Comparison of ENCODE assay signal across 22 cellular contexts in the genomic region with DNA sequence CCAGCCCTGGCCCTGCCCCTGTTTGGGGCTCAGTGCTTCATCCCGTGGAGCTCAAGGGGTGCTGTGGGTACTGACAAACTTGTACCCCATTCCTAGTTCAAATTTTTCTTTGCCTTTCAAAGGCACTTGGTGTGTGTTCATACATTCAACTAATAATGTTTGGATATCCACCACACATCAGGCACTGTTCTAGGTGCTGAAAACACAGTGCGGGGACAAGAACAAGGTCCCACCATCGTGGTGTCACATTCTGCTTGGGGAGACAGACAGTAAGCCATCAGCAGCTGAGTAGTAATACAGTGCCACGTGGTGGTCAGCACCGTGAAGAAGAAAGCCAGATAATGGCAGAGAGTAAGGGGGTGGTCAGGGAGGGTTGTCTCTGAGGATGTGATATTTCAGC. TPM values are rescaled to one million over a fixed set of nuclear protein-coding genes. Genes with fewer than 3 reads are reported as not detected.
"Had no signal": no experiment of that assay in that cellular context is flagged by ENCODE, and none has a peak within 500 bp of the region (broad histone marks: within the 10 kb centered on the region; RNA-seq: fewer than 3 reads in every experiment).

No MANE protein-coding gene starts in this region.

- H3K27me3 ChIP-seq: ascending aorta, upper lobe of right lung had no signal

- H3K9me3 Mint-ChIP-seq: naive B cell had no signal

- H3K27ac Mint-ChIP-seq: WTC11 had no signal

- H3K36me3 ChIP-seq: ascending aorta, breast epithelium, esophagus squamous epithelium, left lung, stomach, thoracic aorta, upper lobe of right lung had no signal

- FAIRE-seq: endothelial cell of umbilical vein, keratinocyte, TTC549 had no signal

- H3K4me3 Mint-ChIP-seq: naive B cell, WTC11 had no signal

- H3K27ac ChIP-seq: ascending aorta, breast epithelium, esophagus squamous epithelium, left lung, skin epidermis, stomach, thoracic aorta, upper lobe of right lung had no signal

- H3K4me3 ChIP-seq: ascending aorta, breast epithelium, esophagus squamous epithelium, left lung, skin epidermis, stomach, thoracic aorta, upper lobe of right lung had no signal

- H3K36me3 Mint-ChIP-seq: naive B cell, WTC11 had no signal

- H3K9me3 ChIP-seq: ascending aorta, breast epithelium, thoracic aorta, upper lobe of right lung had no signal

- H3K4me1 ChIP-seq: ascending aorta, breast epithelium, esophagus squamous epithelium, left lung, stomach, upper lobe of right lung had no signal

- ATAC-seq: left lung, upper lobe of right lung, WTC11 had no signal

- DNase-seq: activated CD4-positive, alpha-beta T cell treated with anti-CD3 and anti-CD28 coated beads, Interleukin-2, amount 50 U/mL, for 1 hour; activated effector memory CD4-positive, alpha-beta T cell treated with Interleukin-2 at 50 U/mL for 16 hours; cerebellar nuclear complex; effector CD8-positive, alpha-beta T cell; esophagus squamous epithelium; hippocampal formation; left lung; naive B cell; nucleus accumbens; posterior cingulate gyrus; retina; stimulated activated CD4-positive, alpha-beta T cell treated with anti-CD3 and anti-CD28 coated beads, Interleukin-4, amount 100 ng/mL, for 1 hour; stomach; upper lobe of right lung had no signal

RNA-seq across cellular contexts. Expression of a gene that starts 32.5 kb away (rescaled TPM):
- total RNA-seq: ascending aorta had no signal
